Comparison of ENCODE assay signal across 15 cellular contexts in genomic region chr2:180385601-180386201, GRCh38.
A peak's percentile ranks its signal among the peaks of the same experiment; 100 is the strongest.
DNase-seq lines count a peak whose midpoint lies in the region; ATAC-seq and TF ChIP-seq lines count a peak whose summit lies in the region.
"Had no signal": no experiment of that assay in that cellular context is flagged by ENCODE, and none has a peak within 500 bp of the region (broad histone marks: within the 10 kb centered on the region; RNA-seq: fewer than 3 reads in every experiment).

No MANE protein-coding gene starts in this region.

- POLR2A ChIA-PET in RWPE1 (lab: Yijun Ruan, JAX; ENCODE audit: low non-redundant PET), result no interaction called here

- peak overlapping the region; percentile 54 for H3K4me2 ChIP-seq in GM23248 (ENCODE audit: unreplicated experiment)
- H3K4me2 ChIP-seq in fibroblast of lung (ENCODE audit: extremely low read depth, insufficient read depth, low read length), result no peak overlapping the region

- no peak for ATAC-seq in psoas muscle
- no peak for ATAC-seq in HG03521 (IDR thresholded peaks at IDR 0.05; ENCODE audit: unreplicated experiment)
- ATAC-seq: effector memory CD8-positive, alpha-beta T cell; K562; natural killer cell treated with Interleukin-12 subunit alpha and Interleukin-12 subunit beta and Interleukin-15 and Interleukin-18, amount 100 ng/mL, for 72 hours; sciatic nerve had no signal

- no peak for TF ChIP-seq EP300 in transverse colon (IDR thresholded peaks at IDR 0.05; ENCODE audit: low read depth)

- no peak for TF ChIP-seq POLR2A in transverse colon (IDR thresholded peaks at IDR 0.05)

- no peak for TF ChIP-seq CTCF in RWPE1 (conservative IDR thresholded peaks at IDR 0.05; ENCODE audit: low read depth)
- TF ChIP-seq CTCF in fibroblast of lung (conservative IDR thresholded peaks at IDR 0.05 in 1 of 2, IDR thresholded peaks at IDR 0.05 in 1 of 2; ENCODE audit: low read depth in 1 of 2, low read length in 2 of 2), result no peak
- TF ChIP-seq CTCF in psoas muscle (IDR thresholded peaks at IDR 0.05), result no peak
- no peak for TF ChIP-seq CTCF in transverse colon (IDR thresholded peaks at IDR 0.05)

- in situ Hi-C loops in GM23248 (cut with MboI), result no loop called here
- in situ Hi-C loops in transverse colon (cut with MboI; ENCODE audit: low pct_ligation_motif_present in 1 of 4, low pct_unique_long_range_greater_than_20kb in 1 of 4, low sequenced_read_pairs in 3 of 4), result no loop called here

- peaks cover 28% of the 10 kb centered on the region for H3F3A ChIP-seq in GM23248 (ENCODE audit: insufficient read depth)

- 0 to 3% methylated on average over 2 of the region's 2 CpGs for WGBS in GM23248 (ENCODE audit: low coverage in 1 of 2, low lambda C conversion rate in 2 of 2, missing lambda C conversion rate in 2 of 2), 2 experiments
- 33 to 40% (median 36%) methylated on average over 2 of the region's 2 CpGs for WGBS in psoas muscle, 3 donors
- 7 to 18% methylated on average over 2 of the region's 2 CpGs for WGBS in transverse colon (ENCODE audit: low coverage in 1 of 2), 2 donors

- no peak overlapping the region for H2AFZ ChIP-seq in GM23248
- no peak overlapping the region for H2AFZ ChIP-seq in fibroblast of lung (ENCODE audit: low read length)

- H3K9me3 ChIP-seq in GM23248 (ENCODE audit: low read depth) (no peaks in the 10 kb centered on the region), fibroblast of lung (ENCODE audit: control insufficient read depth, insufficient read depth, low read depth, low read length) (no peaks in the 10 kb centered on the region), psoas muscle (peaks cover 2% of the 10 kb centered on the region), transverse colon (no peaks in the 10 kb centered on the region)
- H3K9me3 ChIP-seq: ascending aorta, Caco-2 had no signal

- 0 out of 2 replicates have a peak overlapping the region, but pooled peaks have one; percentile 17 for H3K4me3 ChIP-seq in GM23248
- no peak overlapping the region for H3K4me3 ChIP-seq in fibroblast of lung (replicated peaks in 1 of 4; ENCODE audit: control extremely low read depth in 1 of 4, insufficient read depth in 1 of 4, low read depth in 3 of 4, low read length in 4 of 4)
- no peak overlapping the region for H3K4me3 ChIP-seq in psoas muscle
- H3K4me3 ChIP-seq in transverse colon, result no peak overlapping the region
- H3K4me3 ChIP-seq: ascending aorta, K562 had no signal

- H4K20me1 ChIP-seq in GM23248 (ENCODE audit: insufficient read depth), result no peaks in the 10 kb centered on the region
- no peaks in the 10 kb centered on the region for H4K20me1 ChIP-seq in fibroblast of lung (ENCODE audit: control insufficient read depth, extremely low read depth, insufficient read depth, low read length)

- H3K27ac ChIP-seq in GM23248 (peak overlapping the region; percentile 68), RWPE1 (no peak overlapping the region), fibroblast of lung (ENCODE audit: insufficient read depth, low read length) (no peak overlapping the region), psoas muscle (no peak overlapping the region), transverse colon (no peak overlapping the region)
- H3K27ac ChIP-seq: ascending aorta had no signal

- H3K4me1 ChIP-seq in GM23248 (ENCODE audit: insufficient read depth) (peaks cover 18% of the 10 kb centered on the region), fibroblast of lung (ENCODE audit: control insufficient read depth, extremely low read depth, insufficient read depth, low read length) (no peaks in the 10 kb centered on the region), psoas muscle (no peaks in the 10 kb centered on the region), transverse colon (no peaks in the 10 kb centered on the region)
- H3K4me1 ChIP-seq: ascending aorta, Caco-2 had no signal

- H3K36me3 ChIP-seq in GM23248 (ENCODE audit: low read depth) (no peaks in the 10 kb centered on the region), fibroblast of lung (ENCODE audit: control insufficient read depth, insufficient read depth, low read length) (no peaks in the 10 kb centered on the region), psoas muscle (ENCODE audit: insufficient read depth in 1 of 2, low read depth in 1 of 2) (no peaks in the 10 kb centered on the region), transverse colon (no peaks in the 10 kb centered on the region)
- H3K36me3 ChIP-seq: ascending aorta had no signal

- no peaks in the 10 kb centered on the region for H3K27me3 ChIP-seq in GM23248 (replicated peaks; ENCODE audit: insufficient read depth)
- no peaks in the 10 kb centered on the region for H3K27me3 ChIP-seq in fibroblast of lung (ENCODE audit: control insufficient read depth, insufficient read depth, low read length)
- no peaks in the 10 kb centered on the region for H3K27me3 ChIP-seq in psoas muscle (ENCODE audit: insufficient read depth in 3 of 3, low read length in 2 of 3)
- H3K27me3 ChIP-seq in transverse colon, result no peaks in the 10 kb centered on the region
- H3K27me3 ChIP-seq: ascending aorta had no signal

- intact Hi-C loops in psoas muscle (cut with DNase I) (no loop called here), transverse colon (cut with DNase I; ENCODE audit: low total_unique reads) (loop anchor here (5.0 kb wide), 1 partner anchor 673 kb away; no protein-coding TSS in a partner anchor)

- no peaks in the 10 kb centered on the region for H3K9me2 ChIP-seq in GM23248 (ENCODE audit: insufficient read depth)

- H3K79me2 ChIP-seq in GM23248 (ENCODE audit: insufficient read depth) (no peaks in the 10 kb centered on the region), fibroblast of lung (ENCODE audit: control insufficient read depth, insufficient read depth, low read length) (no peaks in the 10 kb centered on the region)

- DNase-seq in GM23248 (peak; percentile 88), RWPE1 (ENCODE audit: low spot score) (peak; percentile 30), fibroblast of lung (ENCODE audit: low read depth in 2 of 2) (peak; percentile 92 to 94), psoas muscle (no peak), transverse colon (no peak), NCI-H2227 (lab: John Stamatoyannopoulos, UW; ENCODE audit: unreplicated experiment) (no peak)
- DNase-seq: activated CD4-positive, alpha-beta memory T cell treated with anti-CD3 and anti-CD28 coated beads for 36 hours; Caco-2; effector memory CD8-positive, alpha-beta T cell; NCI-H187 had no signal

- CTCF ChIA-PET in RWPE1 (lab: Yijun Ruan, JAX), result interaction anchor here (0.6 kb wide), 1 partner anchor 185 kb away, joined by 4 read pairs; no protein-coding TSS in a partner anchor

- H3K9ac ChIP-seq in GM23248 (no peak overlapping the region), fibroblast of lung (ENCODE audit: insufficient read depth, low read length) (no peak overlapping the region)

Comparison
In these comparisons a context has a peak if more than half of its experiments do, and no peak if none do; other contexts are left out.
1. DNase-seq: peak in GM23248 (single experiment), RWPE1 (single experiment) and fibroblast of lung (2 of 2); none in psoas muscle (0 of 2), transverse colon (single experiment) and NCI-H2227 (single experiment).